ENCODE assay signal across 32 cellular contexts in genomic region chr5:128813317-128813716, GRCh38.
"Had no signal": no experiment of that assay in that cellular context is flagged by ENCODE, and none has a peak within 500 bp of the region (broad histone marks: within the 10 kb centered on the region; RNA-seq: fewer than 3 reads in every experiment).

No MANE protein-coding gene starts in this region.

- ATAC-seq: activated CD8-positive, alpha-beta T cell treated with anti-CD3 and anti-CD28 coated beads for 36 hours; activated naive CD4-positive, alpha-beta T cell treated with anti-CD3 and anti-CD28 coated beads, Interleukin-2, amount 50 U/mL, for 72 hours; activated T-cell treated with anti-CD3 and anti-CD28 coated beads, Interleukin-2, amount 50 U/mL, for 4 hours; activated T-cell treated with anti-CD3 and anti-CD28 coated beads, Interleukin-2, amount 50 U/mL, for 72 hours; activated T-helper 17 cell treated with anti-CD3 and anti-CD28 coated beads, Interleukin-2, amount 50 U/mL, for 72 hours; body of pancreas had no signal

- H3K4me3 ChIP-seq: adrenal gland, body of pancreas, breast epithelium had no signal

- DNase-seq: activated B cell treated with CpG ODN at 0.5 μM for 24 hours; activated CD4-positive, alpha-beta memory T cell treated with anti-CD3 and anti-CD28 coated beads for 36 hours; activated CD4-positive, alpha-beta T cell treated with anti-CD3 and anti-CD28 coated beads for 4 hours; activated CD4-positive, alpha-beta T cell treated with anti-CD3 and anti-CD28 coated beads, Interleukin-2, amount 10 ng/mL, durations not matched to agents 24 days and 14 days; activated CD4-positive, alpha-beta T cell treated with anti-CD3 and anti-CD28 coated beads, Interleukin-2, amount 50 U/mL, for 1 hour; activated CD4-positive, alpha-beta T cell treated with anti-CD3 and anti-CD28 coated beads, Interleukin-2, amount 50 U/mL, for 4 hours; activated CD4-positive, CD25-positive, alpha-beta regulatory T cell treated with anti-CD3 and anti-CD28 coated beads, Interleukin-2, amount 50 U/mL, for 72 hours; activated CD8-positive, alpha-beta memory T cell treated with anti-CD3 and anti-CD28 coated beads, Interleukin-2, amount 50 U/mL, for 4 hours; activated CD8-positive, alpha-beta T cell treated with anti-CD3 and anti-CD28 coated beads for 36 hours; activated effector memory CD4-positive, alpha-beta T cell treated with anti-CD3 and anti-CD28 coated beads, Interleukin-2, amount 50 U/mL, for 16 hours; activated gamma-delta T cell treated with Interleukin-2 at 50 U/mL for 16 hours; activated naive CD4-positive, alpha-beta T cell; activated naive CD4-positive, alpha-beta T cell treated with anti-CD3 and anti-CD28 coated beads for 36 hours; activated naive CD4-positive, alpha-beta T cell treated with anti-CD3 and anti-CD28 coated beads, Interleukin-2, amount 50 U/mL, for 16 hours; activated naive CD8-positive, alpha-beta T cell treated with anti-CD3 and anti-CD28 coated beads for 36 hours; activated T-cell treated with anti-CD3 and anti-CD28 coated beads for 4 hours; activated T-cell treated with anti-CD3 and anti-CD28 coated beads, Interleukin-2, amount 50 U/mL, for 1 hour; activated T-cell treated with anti-CD3 and anti-CD28 coated beads, Interleukin-2, amount 50 U/mL, for 4 hours; activated T-cell treated with anti-CD3 and anti-CD28 coated beads, Interleukin-2, amount 50 U/mL, for 72 hours; adrenal gland; amniotic stem cell; aorta; body of pancreas; brain microvascular endothelial cell; central memory CD4-positive, alpha-beta T cell; T-helper 1 cell; T-helper 2 cell; T-helper 9 cell had no signal

- H3K36me3 ChIP-seq: adrenal gland, brain microvascular endothelial cell, breast epithelium had no signal

- H3K27ac ChIP-seq: adrenal gland, body of pancreas, brain microvascular endothelial cell, breast epithelium, VCaP had no signal

- H3K4me1 ChIP-seq: adrenal gland, body of pancreas, breast epithelium had no signal

- H3K9me3 ChIP-seq: adrenal gland, body of pancreas had no signal

- H3K27me3 ChIP-seq: adrenal gland, body of pancreas, brain microvascular endothelial cell, breast epithelium had no signal
